In genomic region chr7:140902305-140902953, GRCh38 we compare ENCODE assay signal across 1 cellular context.
TF ChIP-seq lines count a peak whose summit lies in the region.

No MANE protein-coding gene starts in this region.

TF ChIP-seq in GM12878, 131 proteins besides CTCF, POLR2A, EP300 and RAD21 (continued from another document):
- TF ChIP-seq ZBTB11 (CRISPR knock-in tag; IDR thresholded peaks at IDR 0.05) (no peak), JUND (IDR thresholded peaks at IDR 0.05; ENCODE audit: low read depth, low read length) (no peak), SMARCA5 (IDR thresholded peaks at IDR 0.05) (peak; percentile 64; the same call in 1 of the 2 replicates), TARDBP (IDR thresholded peaks at IDR 0.05; ENCODE audit: borderline replicate concordance) (no peak), RELA (IDR thresholded peaks at IDR 0.05; ENCODE audit: borderline replicate concordance, partially characterized antibody) (no peak), MTA2 (IDR thresholded peaks at IDR 0.05; ENCODE audit: low read depth) (peak; percentile 83), BHLHE40 (IDR thresholded peaks at IDR 0.05; ENCODE audit: borderline replicate concordance in 1 of 2, low read depth in 2 of 2, low read length in 1 of 2) (peak; percentile 42 to 70; a peak in 3 of 4 replicates), PKNOX1 (IDR thresholded peaks at IDR 0.05) (peak; percentile 63), RUNX3 (IDR thresholded peaks at IDR 0.05; ENCODE audit: low read length) (peak; percentile 29; the same call in 1 of the 2 replicates), POU2F2 (IDR thresholded peaks at IDR 0.05; ENCODE audit: borderline replicate concordance, low read depth, low read length) (peak; percentile 18; the same call in 1 of the 3 replicates), EZH2 (IDR thresholded peaks at IDR 0.05; ENCODE audit: borderline replicate concordance, control insufficient read depth, low read depth, low read length) (no peak), ZNF24 (IDR thresholded peaks at IDR 0.05) (peak; percentile 82), MYC (IDR thresholded peaks at IDR 0.05; ENCODE audit: insufficient read depth, insufficient read length, insufficient replicate concordance, low read length, severe bottlenecking) (no peak), MEF2B (IDR thresholded peaks at IDR 0.05; ENCODE audit: partially characterized antibody, poor library complexity, severe bottlenecking) (peak; percentile 2), RAD51 (IDR thresholded peaks at IDR 0.05) (peak; percentile 80), JUNB (IDR thresholded peaks at IDR 0.05) (peak; percentile 81), MEF2A (IDR thresholded peaks at IDR 0.05; ENCODE audit: insufficient read depth, low read depth, low read length) (no peak), NFIC (IDR thresholded peaks at IDR 0.05; ENCODE audit: low read depth, low read length) (0 out of 2 replicates have a peak, but pooled peaks have one; percentile 16), IRF3 (IDR thresholded peaks at IDR 0.05) (no peak), HDAC2 (IDR thresholded peaks at IDR 0.05) (no peak), ZNF274 (IDR thresholded peaks at IDR 0.05; ENCODE audit: insufficient read depth, insufficient read length) (no peak), BCL11A (IDR thresholded peaks at IDR 0.05; ENCODE audit: low read depth, low read length) (peak; percentile 54; the same call in 1 of the 2 replicates), ZZZ3 (IDR thresholded peaks at IDR 0.05; ENCODE audit: control insufficient read depth, insufficient read length, low read depth) (no peak), ZNF207 (IDR thresholded peaks at IDR 0.05; ENCODE audit: borderline replicate concordance) (no peak), TCF7 (IDR thresholded peaks at IDR 0.05; ENCODE audit: borderline replicate concordance) (peak; percentile 61; the same call in 1 of the 2 replicates), SRF (IDR thresholded peaks at IDR 0.05; ENCODE audit: low read depth in 2 of 2, low read length in 2 of 2) (0 out of 4 replicates have a peak, but pooled peaks of 1 of the 2 experiments have one; percentile 57), YY1 (IDR thresholded peaks at IDR 0.05; ENCODE audit: low read depth, low read length) (no peak), KDM1A (IDR thresholded peaks at IDR 0.05; ENCODE audit: borderline replicate concordance) (no peak), BRCA1 (IDR thresholded peaks at IDR 0.05; ENCODE audit: low read depth, low read length) (no peak), CHD4 (IDR thresholded peaks at IDR 0.05) (no peak), MLLT1 (IDR thresholded peaks at IDR 0.05) (no peak), KAT2A (conservative IDR thresholded peaks at IDR 0.05; ENCODE audit: control insufficient read depth, low read depth, low read length) (no peak), FOS (IDR thresholded peaks at IDR 0.05; ENCODE audit: borderline replicate concordance, extremely low read depth, insufficient read length) (no peak), ZBTB40 (IDR thresholded peaks at IDR 0.05; ENCODE audit: borderline replicate concordance) (peak; percentile 27; the same call in 1 of the 2 replicates), CBFB (IDR thresholded peaks at IDR 0.05; ENCODE audit: low read depth) (no peak), FOXK2 (IDR thresholded peaks at IDR 0.05) (no peak), HSF1 (IDR thresholded peaks at IDR 0.05; ENCODE audit: low read depth, low read length) (no peak), IKZF2 (IDR thresholded peaks at IDR 0.05) (peak in 1 of 2 experiments; percentile 8; a peak in 1 of 4 replicates), NFXL1 (IDR thresholded peaks at IDR 0.05; ENCODE audit: borderline replicate concordance) (no peak), ZBTB4 (CRISPR knock-in tag; IDR thresholded peaks at IDR 0.05) (no peak), DPF2 (IDR thresholded peaks at IDR 0.05) (no peak)
